25 cellular contexts compared by ENCODE assay signal in genomic region chr2:15767679-15768078, GRCh38.
"Had no signal": no experiment of that assay in that cellular context is flagged by ENCODE, and none has a peak within 500 bp of the region (broad histone marks: within the 10 kb centered on the region; RNA-seq: fewer than 3 reads in every experiment).

No MANE protein-coding gene starts in this region.

- H3K4me1 Mint-ChIP-seq: naive thymus-derived CD8-positive, alpha-beta T cell; stimulated activated naive CD8-positive, alpha-beta T cell treated with anti-CD3 and anti-CD28 coated beads, Interleukin-15, amount 100 ng/mL, for 72 hours had no signal

- H3K4me1 ChIP-seq: esophagus squamous epithelium, gastroesophageal sphincter, left ventricle myocardium inferior, lower lobe of right lung, pancreas, spleen, transverse colon had no signal

- H3K4me3 ChIP-seq: esophagus squamous epithelium, gastroesophageal sphincter, left ventricle myocardium inferior, lower lobe of right lung, mucosa of descending colon, neural progenitor cell, pancreas, spleen, thoracic aorta, transverse colon had no signal

- H2AFZ ChIP-seq: neural progenitor cell had no signal

- H3K27me3 Mint-ChIP-seq: dendritic cell treated with granulocyte-macrophage colony-stimulating factor and Interleukin-4, amounts not matched to agents 40 ng/mL and 50 ng/mL, for 4 days; stimulated activated naive CD8-positive, alpha-beta T cell treated with anti-CD3 and anti-CD28 coated beads, Interleukin-15, amount 100 ng/mL, for 72 hours had no signal

- DNase-seq: cerebellar nuclear complex; effector memory CD8-positive, alpha-beta T cell; esophagus squamous epithelium; foreskin fibroblast; glutamatergic neuron; kidney; left cardiac atrium; left ventricle myocardium inferior; lower lobe of right lung; mesenchymal stem cell; mucosa of descending colon; naive thymus-derived CD8-positive, alpha-beta T cell; occipital lobe; pancreas; spleen; stimulated activated CD4-positive, alpha-beta T cell treated with anti-CD3 and anti-CD28 coated beads, Interleukin-2, amount 100 ng/mL, for 24 hours; stimulated activated CD4-positive, alpha-beta T cell treated with anti-CD3 and anti-CD28 coated beads, Interleukin-4, amount 100 ng/mL, for 4 hours; stimulated activated naive B cell treated with anti-CD40 and anti-IgM and Interleukin-4, amounts not matched to agents 10 μg/mL and 1 μg/mL and 100 μg/mL, for 72 hours; stimulated activated naive CD8-positive, alpha-beta T cell treated with anti-CD3 and anti-CD28 coated beads, Interleukin-15, amount 100 ng/mL, for 72 hours; transverse colon had no signal

- H3K27ac ChIP-seq: esophagus squamous epithelium, gastroesophageal sphincter, left ventricle myocardium inferior, lower lobe of right lung, neural progenitor cell, pancreas, spleen, thoracic aorta, transverse colon had no signal

- H3K9me3 ChIP-seq: esophagus squamous epithelium, gastroesophageal sphincter, left ventricle myocardium inferior, lower lobe of right lung, mucosa of descending colon, pancreas, spleen, thoracic aorta, transverse colon had no signal

- H3K27me3 ChIP-seq: esophagus squamous epithelium, gastroesophageal sphincter, neural progenitor cell, pancreas, spleen, transverse colon had no signal

- H3K4me3 Mint-ChIP-seq: dendritic cell treated with granulocyte-macrophage colony-stimulating factor and Interleukin-4, amounts not matched to agents 40 ng/mL and 50 ng/mL, for 4 days; effector memory CD8-positive, alpha-beta T cell; naive thymus-derived CD8-positive, alpha-beta T cell; neural progenitor cell; stimulated activated naive B cell treated with anti-CD40 and anti-IgM and Interleukin-4, amounts not matched to agents 10 μg/mL and 1 μg/mL and 100 μg/mL, for 72 hours; stimulated activated naive CD8-positive, alpha-beta T cell treated with anti-CD3 and anti-CD28 coated beads, Interleukin-15, amount 100 ng/mL, for 72 hours had no signal

- H3K36me3 ChIP-seq: esophagus squamous epithelium, gastroesophageal sphincter, left ventricle myocardium inferior, lower lobe of right lung, neural progenitor cell, pancreas, spleen, thoracic aorta, transverse colon had no signal

- H3K36me3 Mint-ChIP-seq: naive thymus-derived CD8-positive, alpha-beta T cell; neural progenitor cell; stimulated activated naive B cell treated with anti-CD40 and anti-IgM and Interleukin-4, amounts not matched to agents 10 μg/mL and 1 μg/mL and 100 μg/mL, for 72 hours had no signal

- ATAC-seq: effector memory CD8-positive, alpha-beta T cell; gastroesophageal sphincter; left cardiac atrium; lower lobe of right lung; mucosa of descending colon; naive thymus-derived CD8-positive, alpha-beta T cell; pancreas; sciatic nerve; stimulated activated naive B cell treated with anti-CD40 and anti-IgM and Interleukin-4, amounts not matched to agents 10 μg/mL and 1 μg/mL and 100 μg/mL, for 72 hours; stimulated activated naive CD8-positive, alpha-beta T cell treated with anti-CD3 and anti-CD28 coated beads, Interleukin-15, amount 100 ng/mL, for 72 hours had no signal

- H3K9me3 Mint-ChIP-seq: dendritic cell treated with granulocyte-macrophage colony-stimulating factor and Interleukin-4, amounts not matched to agents 40 ng/mL and 50 ng/mL, for 4 days; effector memory CD8-positive, alpha-beta T cell; neural progenitor cell; stimulated activated naive B cell treated with anti-CD40 and anti-IgM and Interleukin-4, amounts not matched to agents 10 μg/mL and 1 μg/mL and 100 μg/mL, for 72 hours; stimulated activated naive CD8-positive, alpha-beta T cell treated with anti-CD3 and anti-CD28 coated beads, Interleukin-15, amount 100 ng/mL, for 72 hours had no signal

- H3K27ac Mint-ChIP-seq: dendritic cell treated with granulocyte-macrophage colony-stimulating factor and Interleukin-4, amounts not matched to agents 40 ng/mL and 50 ng/mL, for 4 days; effector memory CD8-positive, alpha-beta T cell; stimulated activated naive B cell treated with anti-CD40 and anti-IgM and Interleukin-4, amounts not matched to agents 10 μg/mL and 1 μg/mL and 100 μg/mL, for 72 hours; stimulated activated naive CD8-positive, alpha-beta T cell treated with anti-CD3 and anti-CD28 coated beads, Interleukin-15, amount 100 ng/mL, for 72 hours had no signal
